ENCODE assay signal across 1 cellular context in genomic region chr3:47096955-47097354, GRCh38.
TF ChIP-seq lines count a peak whose summit lies in the region.

No MANE protein-coding gene starts in this region.

TF ChIP-seq in GM23338, 12 proteins besides CTCF, POLR2A, EP300 and RAD21:
- TF ChIP-seq ZNF462 (CRISPR knock-in tag; IDR thresholded peaks at IDR 0.05): no peak
- TF ChIP-seq JUNB (IDR thresholded peaks at IDR 0.05; ENCODE audit: unreplicated experiment): no peak
- no peak for TF ChIP-seq NANOG (IDR thresholded peaks at IDR 0.05; ENCODE audit: borderline replicate concordance)
- TF ChIP-seq EZH2phosphoT487 (IDR thresholded peaks at IDR 0.05; ENCODE audit: unreplicated experiment): no peak
- TF ChIP-seq ETS1 (IDR thresholded peaks at IDR 0.05): no peak
- no peak for TF ChIP-seq STAT1 (IDR thresholded peaks at IDR 0.05; ENCODE audit: unreplicated experiment)
